ENCODE assay signal across 1 cellular context in the genomic region with DNA sequence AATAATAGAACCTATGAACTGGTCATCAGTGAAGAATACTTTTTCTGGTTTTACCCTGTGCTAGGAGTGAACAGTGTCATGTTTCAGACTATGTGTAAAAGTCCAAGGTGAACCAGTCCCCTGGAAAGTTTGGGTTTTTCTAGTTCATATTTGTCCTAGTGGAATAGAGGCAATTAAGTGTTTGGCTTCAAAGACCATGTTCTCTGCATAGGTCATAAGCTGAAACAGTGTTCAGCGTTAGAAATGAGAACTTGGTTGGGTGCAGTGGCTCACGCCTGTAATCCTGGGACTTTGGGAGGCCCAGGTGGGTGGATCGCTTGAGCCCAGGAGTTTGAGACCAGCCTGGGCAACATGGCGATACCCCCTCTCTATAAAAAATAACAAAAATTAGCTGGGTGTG.
TF ChIP-seq lines count a peak whose summit lies in the region.

No MANE protein-coding gene starts in this region.

TF ChIP-seq in HepG2, 621 proteins besides CTCF, POLR2A, EP300 and RAD21 (continued from another document):
- TF ChIP-seq, protein P1, sequence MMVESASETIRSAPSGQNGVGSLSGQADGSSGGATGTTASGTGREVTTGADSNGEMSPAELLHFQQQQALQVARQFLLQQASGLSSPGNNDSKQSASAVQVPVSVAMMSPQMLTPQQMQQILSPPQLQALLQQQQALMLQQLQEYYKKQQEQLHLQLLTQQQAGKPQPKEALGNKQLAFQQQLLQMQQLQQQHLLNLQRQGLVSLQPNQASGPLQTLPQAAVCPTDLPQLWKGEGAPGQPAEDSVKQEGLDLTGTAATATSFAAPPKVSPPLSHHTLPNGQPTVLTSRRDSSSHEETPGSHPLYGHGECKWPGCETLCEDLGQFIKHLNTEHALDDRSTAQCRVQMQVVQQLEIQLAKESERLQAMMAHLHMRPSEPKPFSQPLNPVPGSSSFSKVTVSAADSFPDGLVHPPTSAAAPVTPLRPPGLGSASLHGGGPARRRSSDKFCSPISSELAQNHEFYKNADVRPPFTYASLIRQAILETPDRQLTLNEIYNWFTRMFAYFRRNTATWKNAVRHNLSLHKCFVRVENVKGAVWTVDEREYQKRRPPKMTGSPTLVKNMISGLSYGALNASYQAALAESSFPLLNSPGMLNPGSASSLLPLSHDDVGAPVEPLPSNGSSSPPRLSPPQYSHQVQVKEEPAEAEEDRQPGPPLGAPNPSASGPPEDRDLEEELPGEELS (CRISPR knock-in tag; IDR thresholded peaks at IDR 0.05): peak; percentile 44; the same call in 1 of the 2 replicates
- TF ChIP-seq MYNN (CRISPR knock-in tag; IDR thresholded peaks at IDR 0.05; ENCODE audit: low read depth): no peak
TF ChIP-seq in HepG2: peak in this region for 63.
